Comparison of ENCODE assay signal across 23 cellular contexts in genomic region chr6:16274519-16275229, GRCh38. TPM values are rescaled to one million over a fixed set of nuclear protein-coding genes. Genes with fewer than 3 reads are reported as not detected.
"Had no signal": no experiment of that assay in that cellular context is flagged by ENCODE, and none has a peak within 500 bp of the region (broad histone marks: within the 10 kb centered on the region; RNA-seq: fewer than 3 reads in every experiment).

No MANE protein-coding gene starts in this region.

- H3K27ac ChIP-seq: cardiac muscle cell, hepatocyte, left lung, pancreas, skin epidermis, vagina had no signal

- H3K27me3 ChIP-seq: cardiac muscle cell, hepatocyte, left lung, pancreas, vagina had no signal

- ATAC-seq: activated T-cell treated with anti-CD3 and anti-CD28 coated beads, Interleukin-2, amount 50 U/mL, for 72 hours; left lung; naive thymus-derived CD4-positive, alpha-beta T cell; right cardiac atrium had no signal

- DNase-seq: activated CD4-positive, alpha-beta T cell treated with anti-CD3 and anti-CD28 coated beads for 4 hours; activated CD4-positive, alpha-beta T cell treated with anti-CD3 and anti-CD28 coated beads, Interleukin-2, amount 50 U/mL, for 48 hours; activated CD4-positive, CD25-positive, alpha-beta regulatory T cell; activated effector memory CD4-positive, alpha-beta T cell treated with Interleukin-2 at 50 U/mL for 16 hours; activated naive CD4-positive, alpha-beta T cell treated with anti-CD3 and anti-CD28 coated beads for 36 hours; activated naive CD8-positive, alpha-beta T cell treated with anti-CD3 and anti-CD28 coated beads, Interleukin-2, amount 10 ng/mL, durations not matched to agents 7 days and 5 days; activated T-cell treated with anti-CD3 and anti-CD28 coated beads, Interleukin-2, amount 50 U/mL, for 72 hours; amniotic stem cell; effector CD4-positive, alpha-beta T cell; foreskin fibroblast; glutamatergic neuron; immature natural killer cell; kidney glomerular epithelial cell; left lung; naive thymus-derived CD4-positive, alpha-beta T cell; right cardiac atrium; stimulated activated CD4-positive, alpha-beta T cell treated with anti-CD3 and anti-CD28 coated beads, Interleukin-1b, Interleukin-23, amount 100 ng/mL, for 48 hours had no signal

- H3K4me3 ChIP-seq: cardiac muscle cell, hepatocyte, left lung, lung, pancreas, skin epidermis, vagina had no signal

- H3K4me1 ChIP-seq: pancreas had no signal

- H3K4me2 ChIP-seq: hepatocyte had no signal

- H3K36me3 ChIP-seq: cardiac muscle cell, pancreas, vagina had no signal

- H3K9me3 ChIP-seq: left lung, pancreas, vagina had no signal

- H3K79me2 ChIP-seq: hepatocyte had no signal

RNA-seq across cellular contexts. Expression of gene GMPR, which starts 36.3 kb away (rescaled TPM):
- total RNA-seq: activated T-cell treated with anti-CD3 and anti-CD28 coated beads, Interleukin-2, amount 50 U/mL, for 72 hours had no signal
